ENCODE assay signal across 8 cellular contexts in the genomic region with DNA sequence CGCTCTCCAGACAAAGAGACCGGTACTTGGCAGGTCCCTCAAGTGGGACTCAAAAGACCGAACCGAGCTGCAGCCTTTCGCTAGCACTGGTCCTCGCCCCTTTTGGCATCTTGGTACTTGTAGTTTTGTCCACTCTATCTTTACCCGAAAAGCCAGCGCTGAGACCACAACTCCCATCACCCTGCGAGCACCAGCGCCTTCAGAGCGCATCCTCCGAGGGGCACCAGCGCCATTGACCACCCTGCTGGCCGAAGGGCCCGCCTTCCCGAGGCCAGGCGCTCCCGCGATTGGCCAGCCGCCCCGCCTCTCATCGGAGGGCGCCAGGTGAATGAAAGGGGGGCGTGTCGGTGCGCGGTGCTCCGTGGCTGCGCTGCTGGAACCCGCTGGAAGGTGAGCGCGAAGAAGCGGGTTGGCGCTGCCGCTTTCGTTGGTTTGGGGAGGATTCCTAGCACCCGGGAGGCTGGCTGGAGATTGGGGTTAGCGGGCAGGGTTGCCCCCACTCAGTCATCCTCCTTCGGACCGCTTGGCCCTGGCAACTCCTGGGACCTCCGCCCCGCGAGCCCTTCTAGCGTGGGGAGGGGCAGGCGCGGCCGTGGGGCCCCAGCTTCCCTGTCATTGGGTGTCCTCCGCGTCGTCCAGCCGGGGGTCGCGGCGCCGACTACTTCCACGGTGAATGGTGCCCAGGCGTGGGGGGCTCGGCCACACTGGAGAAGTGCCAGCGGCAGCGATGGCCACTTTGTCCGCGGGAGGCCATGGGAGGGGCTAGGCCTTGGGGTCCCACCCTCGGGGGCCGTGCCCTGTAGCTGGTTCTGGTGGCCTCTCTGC. TPM values are rescaled to one million over a fixed set of nuclear protein-coding genes. Genes with fewer than 3 reads are reported as not detected.
DNase-seq lines count a peak whose midpoint lies in the region; ATAC-seq and TF ChIP-seq lines count a peak whose summit lies in the region.

A gene (plus strand): TSS at position 357 of the 825 bp plus-strand sequence. CDS start 5,553 bp downstream, outside the sequence.

- no peaks in the 10 kb centered on the region for H3K9me3 Mint-ChIP-seq in stimulated activated memory B cell treated with anti-CD40 and anti-IgM and Interleukin-4, amounts not matched to agents 10 μg/mL and 1 μg/mL and 100 μg/mL, for 72 hours

- H3K4me3 Mint-ChIP-seq in stimulated activated memory B cell treated with anti-CD40 and anti-IgM and Interleukin-4, amounts not matched to agents 10 μg/mL and 1 μg/mL and 100 μg/mL, for 72 hours = peak within 1 kb of the TSS; percentile 67

- H3K27ac ChIP-seq in esophagus squamous epithelium = no peak within 1 kb of the TSS

- H3K4me1 ChIP-seq in ES-I3 (ENCODE audit: insufficient read depth, low read length) (no peaks in the 10 kb centered on the region), esophagus squamous epithelium (peaks cover 14 to 19% (median 15%) of the 10 kb centered on the region in 3 donors)

- no peak within 1 kb of the TSS for H3K27ac Mint-ChIP-seq in stimulated activated memory B cell treated with anti-CD40 and anti-IgM and Interleukin-4, amounts not matched to agents 10 μg/mL and 1 μg/mL and 100 μg/mL, for 72 hours

- H3K4me1 Mint-ChIP-seq in stimulated activated memory B cell treated with anti-CD40 and anti-IgM and Interleukin-4, amounts not matched to agents 10 μg/mL and 1 μg/mL and 100 μg/mL, for 72 hours = peaks cover 18% of the 10 kb centered on the region

- H3K4me3 ChIP-seq in esophagus squamous epithelium = peak within 1 kb of the TSS; percentile 13 to 60 (median 38)

- intact Hi-C loops in esophagus squamous epithelium (cut with DNase I) = no loop called here

- TF ChIP-seq POLR2A in esophagus squamous epithelium (IDR thresholded peaks at IDR 0.05) = no peak

- 0 to 2% methylated on average over 10 to 18 of the region's 64 CpGs for WGBS in esophagus squamous epithelium, 2 donors

- DNase-seq in NCI-H2171 treated with DMSO at 0.1 percent for 48 hours (lab: John Stamatoyannopoulos, UW) = peak; percentile 96
- peak; percentile 47 for DNase-seq in activated T-cell treated with anti-CD3 and anti-CD28 coated beads, Interleukin-2, amount 50 U/mL, for 1 hour
- no peak for DNase-seq in esophagus squamous epithelium (lab: John Stamatoyannopoulos, UW)
- DNase-seq in midbrain (lab: John Stamatoyannopoulos, UW) = peak; percentile 91

- peaks cover 51% of the 10 kb centered on the region for H3K27me3 Mint-ChIP-seq in stimulated activated memory B cell treated with anti-CD40 and anti-IgM and Interleukin-4, amounts not matched to agents 10 μg/mL and 1 μg/mL and 100 μg/mL, for 72 hours

- H3K36me3 ChIP-seq in ES-I3 (ENCODE audit: insufficient read depth, low read length) = no peaks in the 10 kb centered on the region
- H3K36me3 ChIP-seq in esophagus squamous epithelium = no peaks in the 10 kb centered on the region

- H3K9me3 ChIP-seq in ES-I3 (ENCODE audit: control insufficient read depth, insufficient read depth, low read length) = peaks cover 5% of the 10 kb centered on the region
- peaks cover 0 to 1% (median 0%) of the 10 kb centered on the region in 3 donors for H3K9me3 ChIP-seq in esophagus squamous epithelium

- no peak for TF ChIP-seq CTCF in esophagus squamous epithelium (IDR thresholded peaks at IDR 0.05)

- peaks cover 6 to 77% (median 10%) of the 10 kb centered on the region in 4 donors for H3K27me3 ChIP-seq in esophagus squamous epithelium

- H3K36me3 Mint-ChIP-seq in stimulated activated memory B cell treated with anti-CD40 and anti-IgM and Interleukin-4, amounts not matched to agents 10 μg/mL and 1 μg/mL and 100 μg/mL, for 72 hours = no peaks in the 10 kb centered on the region

- H3K9ac ChIP-seq in ES-I3 (ENCODE audit: low read depth, low read length) = peak within 1 kb of the TSS; percentile 99

- no peak for ATAC-seq in stimulated activated memory B cell treated with anti-CD40 and anti-IgM and Interleukin-4, amounts not matched to agents 10 μg/mL and 1 μg/mL and 100 μg/mL, for 72 hours
- ATAC-seq in GM19467 (IDR thresholded peaks at IDR 0.05; ENCODE audit: unreplicated experiment) (no peak), GM18517 (IDR thresholded peaks at IDR 0.05; ENCODE audit: unreplicated experiment) (no peak)

RNA-seq across cellular contexts. Expression of the gene that starts here (rescaled TPM):
- total RNA-seq in esophagus squamous epithelium = not detected
